In genomic region chr7:47366211-47366610, GRCh38 we compare ENCODE assay signal across 24 cellular contexts.
"Had no signal": no experiment of that assay in that cellular context is flagged by ENCODE, and none has a peak within 500 bp of the region (broad histone marks: within the 10 kb centered on the region; RNA-seq: fewer than 3 reads in every experiment).

No MANE protein-coding gene starts in this region.

- H3K36me3 ChIP-seq: cardiac muscle cell, ovary had no signal

- H3K4me1 ChIP-seq: lower lobe of right lung, prostate gland had no signal

- H3K27me3 Mint-ChIP-seq: activated CD4-positive, alpha-beta T cell treated with anti-CD3 and anti-CD28 coated beads, Interleukin-2, amount 10 ng/mL, durations not matched to agents 24 days and 14 days; activated CD8-positive, alpha-beta memory T cell treated with anti-CD3 and anti-CD28 coated beads, Interleukin-2, amount 10 ng/mL, durations not matched to agents 7 days and 5 days; naive B cell; stimulated activated naive CD8-positive, alpha-beta T cell treated with anti-CD3 and anti-CD28 coated beads, Interleukin-15, Interleukin-2, amounts not matched to agents 100 ng/mL and 50 ng/mL, for 24 hours had no signal

- H3K4me3 Mint-ChIP-seq: activated CD4-positive, alpha-beta T cell treated with anti-CD3 and anti-CD28 coated beads, Interleukin-2, amount 10 ng/mL, durations not matched to agents 24 days and 14 days; activated CD8-positive, alpha-beta memory T cell treated with anti-CD3 and anti-CD28 coated beads, Interleukin-2, amount 10 ng/mL, durations not matched to agents 7 days and 5 days; activated CD8-positive, alpha-beta T cell treated with anti-CD3 and anti-CD28 coated beads for 36 hours; activated naive CD8-positive, alpha-beta T cell treated with anti-CD3 and anti-CD28 coated beads, Interleukin-2, amount 50 U/mL, for 24 hours; activated T-helper 1 cell treated with anti-CD3 and anti-CD28 coated beads, Interleukin-12 subunit alpha, Interleukin-12 subunit beta, Interleukin-2, Interleukin-4 antibody, amounts not matched to agents 30 ng/mL and 10 ng/mL and 1 ng/mL, durations not matched to agents 14 hours and 24 hours and 36 hours; naive B cell; stimulated activated naive CD8-positive, alpha-beta T cell treated with anti-CD3 and anti-CD28 coated beads, Interleukin-15, Interleukin-2, amounts not matched to agents 100 ng/mL and 50 ng/mL, for 24 hours had no signal

- H3K36me3 Mint-ChIP-seq: activated CD8-positive, alpha-beta memory T cell treated with anti-CD3 and anti-CD28 coated beads, Interleukin-2, amount 10 ng/mL, durations not matched to agents 7 days and 5 days had no signal

- H3K4me3 ChIP-seq: cardiac muscle cell, lower lobe of right lung, ovary, prostate gland, right atrium auricular region, thyroid gland had no signal

- H3K4me1 Mint-ChIP-seq: activated naive CD8-positive, alpha-beta T cell treated with anti-CD3 and anti-CD28 coated beads, Interleukin-2, amount 50 U/mL, for 24 hours had no signal

- H3K27me3 ChIP-seq: cardiac muscle cell, ovary, right atrium auricular region, thyroid gland had no signal

- H3K27ac ChIP-seq: cardiac muscle cell, lower lobe of right lung, ovary, prostate gland, right atrium auricular region, thyroid gland, VCaP had no signal

- DNase-seq: activated CD4-positive, alpha-beta T cell treated with anti-CD3 and anti-CD28 coated beads, Interleukin-2, amount 10 ng/mL, durations not matched to agents 24 days and 14 days; activated CD8-positive, alpha-beta memory T cell treated with anti-CD3 and anti-CD28 coated beads, Interleukin-2, amount 10 ng/mL, durations not matched to agents 7 days and 5 days; activated CD8-positive, alpha-beta T cell treated with anti-CD3 and anti-CD28 coated beads for 36 hours; activated gamma-delta T cell; activated naive CD4-positive, alpha-beta T cell treated with anti-CD3 and anti-CD28 coated beads, Interleukin-2, amount 50 U/mL, for 16 hours; activated naive CD8-positive, alpha-beta T cell treated with anti-CD3 and anti-CD28 coated beads, Interleukin-2, amount 50 U/mL, for 24 hours; activated T-cell treated with anti-CD3 and anti-CD28 coated beads for 4 hours; cortex of kidney; kidney; lower lobe of right lung; mesendoderm; naive B cell; ovary; stimulated activated CD4-positive, alpha-beta T cell treated with anti-CD3 and anti-CD28 coated beads, Interleukin-12 subunit alpha, Interleukin-12 subunit beta, amount 100 ng/mL, for 4 hours; substantia nigra; thyroid gland had no signal

- H3K27ac Mint-ChIP-seq: activated CD4-positive, alpha-beta T cell treated with anti-CD3 and anti-CD28 coated beads, Interleukin-2, amount 10 ng/mL, durations not matched to agents 24 days and 14 days; activated CD8-positive, alpha-beta memory T cell treated with anti-CD3 and anti-CD28 coated beads, Interleukin-2, amount 10 ng/mL, durations not matched to agents 7 days and 5 days; activated CD8-positive, alpha-beta T cell treated with anti-CD3 and anti-CD28 coated beads for 36 hours; activated naive CD8-positive, alpha-beta T cell treated with anti-CD3 and anti-CD28 coated beads, Interleukin-2, amount 50 U/mL, for 24 hours; activated T-helper 1 cell treated with anti-CD3 and anti-CD28 coated beads, Interleukin-12 subunit alpha, Interleukin-12 subunit beta, Interleukin-2, Interleukin-4 antibody, amounts not matched to agents 30 ng/mL and 10 ng/mL and 1 ng/mL, durations not matched to agents 14 hours and 24 hours and 36 hours; stimulated activated naive CD8-positive, alpha-beta T cell treated with anti-CD3 and anti-CD28 coated beads, Interleukin-15, Interleukin-2, amounts not matched to agents 100 ng/mL and 50 ng/mL, for 24 hours had no signal

- H3K9me3 ChIP-seq: lower lobe of right lung, ovary, prostate gland, right atrium auricular region, thyroid gland had no signal

- H3K9me3 Mint-ChIP-seq: activated CD4-positive, alpha-beta T cell treated with anti-CD3 and anti-CD28 coated beads, Interleukin-2, amount 10 ng/mL, durations not matched to agents 24 days and 14 days; activated CD8-positive, alpha-beta T cell treated with anti-CD3 and anti-CD28 coated beads for 36 hours; activated naive CD8-positive, alpha-beta T cell treated with anti-CD3 and anti-CD28 coated beads, Interleukin-2, amount 50 U/mL, for 24 hours; activated T-helper 1 cell treated with anti-CD3 and anti-CD28 coated beads, Interleukin-12 subunit alpha, Interleukin-12 subunit beta, Interleukin-2, Interleukin-4 antibody, amounts not matched to agents 30 ng/mL and 10 ng/mL and 1 ng/mL, durations not matched to agents 14 hours and 24 hours and 36 hours; naive B cell; stimulated activated naive CD8-positive, alpha-beta T cell treated with anti-CD3 and anti-CD28 coated beads, Interleukin-15, Interleukin-2, amounts not matched to agents 100 ng/mL and 50 ng/mL, for 24 hours had no signal

- ATAC-seq: activated CD4-positive, CD25-positive, alpha-beta regulatory T cell treated with anti-CD3 and anti-CD28 coated beads, Interleukin-2, amount 50 U/mL, for 24 hours; activated CD8-positive, alpha-beta memory T cell treated with anti-CD3 and anti-CD28 coated beads, Interleukin-2, amount 10 ng/mL, durations not matched to agents 7 days and 5 days; activated CD8-positive, alpha-beta T cell treated with anti-CD3 and anti-CD28 coated beads for 36 hours; activated naive CD8-positive, alpha-beta T cell treated with anti-CD3 and anti-CD28 coated beads, Interleukin-2, amount 50 U/mL, for 24 hours; left lobe of liver; lower lobe of right lung had no signal
